20 cellular contexts compared by ENCODE assay signal in genomic region chr18:59867337-59868104, GRCh38.
"Had no signal": no experiment of that assay in that cellular context is flagged by ENCODE, and none has a peak within 500 bp of the region (broad histone marks: within the 10 kb centered on the region; RNA-seq: fewer than 3 reads in every experiment).

No MANE protein-coding gene starts in this region.

- H3K4me3 ChIP-seq: adrenal gland, gastrocnemius medialis, heart left ventricle, thyroid gland had no signal

- H3K9me3 ChIP-seq: adrenal gland, gastrocnemius medialis, heart left ventricle, thyroid gland had no signal

- H3K9me3 Mint-ChIP-seq: activated CD4-positive, alpha-beta T cell treated with anti-CD3 and anti-CD28 coated beads, Interleukin-2, amount 10 ng/mL, durations not matched to agents 7 days and 5 days; activated naive CD4-positive, alpha-beta T cell treated with anti-CD3 and anti-CD28 coated beads, Interleukin-2, amount 50 U/mL, for 24 hours; nephron progenitor cell; T-cell had no signal

- H3K27ac Mint-ChIP-seq: activated CD4-positive, alpha-beta T cell treated with anti-CD3 and anti-CD28 coated beads, Interleukin-2, amount 10 ng/mL, durations not matched to agents 7 days and 5 days; activated naive CD4-positive, alpha-beta T cell treated with anti-CD3 and anti-CD28 coated beads, Interleukin-2, amount 50 U/mL, for 24 hours; nephron progenitor cell; T-cell had no signal

- DNase-seq: activated CD4-positive, alpha-beta T cell treated with anti-CD3 and anti-CD28 coated beads, Interleukin-2, amount 10 ng/mL, durations not matched to agents 7 days and 5 days; activated CD8-positive, alpha-beta memory T cell treated with anti-CD3 and anti-CD28 coated beads for 24 hours; activated gamma-delta T cell; adrenal gland; cerebellar nuclear complex; cortex of kidney; gastrocnemius medialis; heart left ventricle; nephron progenitor cell; nucleus accumbens; posterior cingulate gyrus; retina; stimulated activated CD4-positive, alpha-beta T cell treated with anti-CD3 and anti-CD28 coated beads, Interleukin-12 subunit alpha, Interleukin-12 subunit beta, amount 100 ng/mL, for 4 hours; stimulated activated CD4-positive, alpha-beta T cell treated with anti-CD3 and anti-CD28 coated beads, Interleukin-1b, Interleukin-23, amount 100 ng/mL, for 48 hours; stimulated activated CD8-positive, alpha-beta memory T cell treated with anti-CD3 and anti-CD28 coated beads, Interleukin-4, amount 100 ng/mL, for 48 hours; stimulated activated naive CD4-positive, alpha-beta T cell; T-cell; T-helper 9 cell; thyroid gland had no signal

- H3K27me3 ChIP-seq: gastrocnemius medialis, thyroid gland had no signal

- H3K27ac ChIP-seq: adrenal gland, gastrocnemius medialis, heart left ventricle, thyroid gland had no signal

- ATAC-seq: gastrocnemius medialis, heart left ventricle, T-cell had no signal

- H3K27me3 Mint-ChIP-seq: activated naive CD4-positive, alpha-beta T cell treated with anti-CD3 and anti-CD28 coated beads, Interleukin-2, amount 50 U/mL, for 24 hours; T-cell had no signal

- H3K4me1 ChIP-seq: adrenal gland, gastrocnemius medialis, heart left ventricle had no signal

- H3K4me1 Mint-ChIP-seq: activated CD4-positive, alpha-beta T cell treated with anti-CD3 and anti-CD28 coated beads, Interleukin-2, amount 10 ng/mL, durations not matched to agents 7 days and 5 days; activated naive CD4-positive, alpha-beta T cell treated with anti-CD3 and anti-CD28 coated beads, Interleukin-2, amount 50 U/mL, for 24 hours; T-cell had no signal

- H3K36me3 Mint-ChIP-seq: activated naive CD4-positive, alpha-beta T cell treated with anti-CD3 and anti-CD28 coated beads, Interleukin-2, amount 50 U/mL, for 24 hours; T-cell had no signal

- H3K36me3 ChIP-seq: adrenal gland, gastrocnemius medialis, heart left ventricle, thyroid gland had no signal

- H3K4me3 Mint-ChIP-seq: activated CD4-positive, alpha-beta T cell treated with anti-CD3 and anti-CD28 coated beads, Interleukin-2, amount 10 ng/mL, durations not matched to agents 7 days and 5 days; activated naive CD4-positive, alpha-beta T cell treated with anti-CD3 and anti-CD28 coated beads, Interleukin-2, amount 50 U/mL, for 24 hours; nephron progenitor cell; T-cell had no signal
